ENCODE assay signal across 9 cellular contexts in the genomic region with DNA sequence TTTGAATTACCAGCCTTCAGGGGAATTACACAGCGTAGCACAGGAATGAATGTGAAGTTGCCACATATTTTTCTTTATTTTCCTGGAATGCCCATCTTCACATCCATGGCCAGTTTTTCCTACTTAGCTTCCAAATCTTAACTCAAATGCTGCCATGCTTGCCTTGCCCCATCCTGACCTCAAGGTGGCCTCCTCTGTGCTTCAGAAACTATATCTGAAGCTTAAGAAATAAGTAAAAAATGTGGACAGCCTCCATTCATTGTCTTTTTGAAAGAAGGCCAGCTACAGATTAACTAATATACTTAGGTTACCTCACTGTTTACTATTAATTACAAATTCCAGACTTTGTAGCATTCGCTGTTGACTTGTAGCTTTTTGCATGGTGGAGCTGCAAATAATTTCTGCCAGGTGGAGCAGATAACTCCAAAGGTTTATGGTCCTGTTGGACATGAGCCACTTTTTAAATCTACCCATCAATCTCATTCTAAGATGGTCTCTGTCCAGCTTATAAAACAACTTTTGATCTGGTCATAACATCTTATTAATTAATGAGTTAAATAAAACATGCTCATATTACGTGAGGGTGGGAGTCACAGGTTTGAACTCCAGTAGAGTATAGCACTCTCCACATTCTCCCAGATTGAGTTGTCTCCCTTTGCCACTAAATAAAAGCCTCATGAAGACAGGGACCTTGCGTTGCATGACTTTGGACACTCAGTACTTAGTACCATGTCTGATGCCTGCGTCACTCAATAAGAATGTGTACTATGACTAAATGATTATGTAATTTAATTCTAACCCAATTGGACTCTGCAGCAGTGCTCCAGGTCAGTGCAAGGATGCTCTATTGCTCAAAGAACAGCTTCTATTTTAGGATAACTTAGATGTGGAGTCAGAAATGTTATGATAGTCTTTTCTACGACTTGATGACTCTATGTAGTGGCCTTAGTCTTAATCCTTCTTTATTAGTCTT.
DNase-seq lines count a peak whose midpoint lies in the region; ATAC-seq and TF ChIP-seq lines count a peak whose summit lies in the region.
"Had no signal": no experiment of that assay in that cellular context is flagged by ENCODE, and none has a peak within 500 bp of the region (broad histone marks: within the 10 kb centered on the region; RNA-seq: fewer than 3 reads in every experiment).

No MANE protein-coding gene starts in this region.

- TF ChIP-seq CTCF in RWPE2 (IDR thresholded peaks at IDR 0.05; ENCODE audit: poor library complexity, severe bottlenecking), result peak; percentile 12

- H3K4me1 ChIP-seq in ACC112 (ENCODE audit: control insufficient read depth, insufficient read depth, low read length, unreplicated experiment) (peaks cover 58% of the 10 kb centered on the region), RWPE2 (ENCODE audit: insufficient read depth, poor library complexity, severe bottlenecking) (peaks cover 27% of the 10 kb centered on the region)

- no peaks in the 10 kb centered on the region for H3K27me3 ChIP-seq in ACC112 (ENCODE audit: insufficient read depth, low read length)
- H3K27me3 ChIP-seq in RWPE2 (ENCODE audit: insufficient read depth, poor library complexity, severe bottlenecking), result no peaks in the 10 kb centered on the region

- DNase-seq in RWPE2 (ENCODE audit: low spot score) (no peak), foreskin melanocyte (peak; percentile 39), occipital lobe (lab: John Stamatoyannopoulos, UW) (no peak), ureter (ENCODE audit: low spot score) (no peak)
- DNase-seq: effector memory CD4-positive, alpha-beta T cell had no signal

- H3K27ac ChIP-seq in ACC112 (ENCODE audit: low read depth, low read length) (peak overlapping the region; percentile 99), RWPE2 (ENCODE audit: poor library complexity, severe bottlenecking) (peak overlapping the region; percentile 82)

- ATAC-seq in GM18868 (IDR thresholded peaks at IDR 0.05; ENCODE audit: unreplicated experiment) (peak; percentile 57), RWPE2 (ENCODE audit: low read depth) (no peak), GM21723 (IDR thresholded peaks at IDR 0.05; ENCODE audit: unreplicated experiment) (no peak), HG02884 (IDR thresholded peaks at IDR 0.05; ENCODE audit: unreplicated experiment) (no peak)

- H3K36me3 ChIP-seq in ACC112 (ENCODE audit: insufficient read depth, low read length) (no peaks in the 10 kb centered on the region), RWPE2 (ENCODE audit: low read depth) (no peaks in the 10 kb centered on the region)

- no peak overlapping the region for H2AFZ ChIP-seq in ACC112 (ENCODE audit: low read length, unreplicated experiment)

- H3K4me3 ChIP-seq in ACC112 (ENCODE audit: low read depth, low read length) (no peak overlapping the region), RWPE2 (ENCODE audit: severe bottlenecking) (no peak overlapping the region)

- H3K79me2 ChIP-seq in ACC112 (ENCODE audit: control insufficient read depth, insufficient read depth, low read length, unreplicated experiment), result no peaks in the 10 kb centered on the region

- no peaks in the 10 kb centered on the region for H3K9me3 ChIP-seq in RWPE2 (ENCODE audit: severe bottlenecking)
